ENCODE assay signal across 13 cellular contexts in the genomic region with DNA sequence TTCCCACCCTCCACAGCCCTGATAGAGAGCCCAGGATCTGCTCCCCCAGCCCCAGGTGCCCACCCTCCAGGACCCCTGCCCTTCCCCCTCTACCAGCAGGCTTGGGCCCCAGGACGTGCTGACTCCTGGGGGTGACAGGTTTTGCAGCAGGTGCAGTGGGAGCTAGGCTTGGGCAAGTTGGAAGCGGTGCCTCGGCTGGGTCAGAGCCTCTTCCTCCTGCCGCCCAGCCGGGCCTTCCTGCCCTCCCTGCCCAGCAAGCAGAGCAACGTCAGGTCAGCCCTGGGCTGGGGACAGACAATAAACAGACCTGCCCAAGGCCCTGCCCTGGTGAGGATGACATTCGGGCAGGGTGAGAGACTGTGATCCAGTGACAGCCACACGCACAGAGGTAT. TPM values are rescaled to one million over a fixed set of nuclear protein-coding genes. Genes with fewer than 3 reads are reported as not detected.
DNase-seq lines count a peak whose midpoint lies in the region; ATAC-seq and TF ChIP-seq lines count a peak whose summit lies in the region.
"Had no signal": no experiment of that assay in that cellular context is flagged by ENCODE, and none has a peak within 500 bp of the region (broad histone marks: within the 10 kb centered on the region; RNA-seq: fewer than 3 reads in every experiment).

No MANE protein-coding gene starts in this region.

- H3K27ac ChIP-seq in A673 (ENCODE audit: low read depth, low read length, poor library complexity, severe bottlenecking) (no peak overlapping the region), HCT116 (ENCODE audit: low read depth, low read length) (no peak overlapping the region), endodermal cell (ENCODE audit: low read depth, low read length) (no peak overlapping the region)
- no peak overlapping the region for H3K27ac ChIP-seq in CD8-positive, alpha-beta memory T cell (ENCODE audit: low read depth, low read length)
- H3K27ac ChIP-seq: gastroesophageal sphincter had no signal

- CTCF ChIA-PET in A673 (lab: Charles Lee) = no interaction called here
- CTCF ChIA-PET in HCT116 (lab: Charles Lee) = no interaction called here
- CTCF ChIA-PET in CD8-positive, alpha-beta memory T cell (lab: Charles Lee) = interaction anchor here (1.3 to 2.6 kb wide), 3 partner anchors 16 to 168 kb away, joined by 3 to 14 read pairs (median 3); no protein-coding TSS in a partner anchor

- H3K27ac Mint-ChIP-seq in endodermal cell (no peak overlapping the region), nephron (no peak overlapping the region)
- H3K27ac Mint-ChIP-seq in CD8-positive, alpha-beta memory T cell = no peak overlapping the region
- H3K27ac Mint-ChIP-seq: memory B cell had no signal

- WGBS in endodermal cell (ENCODE audit: insufficient coverage in 1 of 2, insufficient read length in 1 of 2), 2 experiments = 75 to 82% methylated on average over 6 to 8 of the region's 8 CpGs

- H3K36me3 ChIP-seq in A673 (ENCODE audit: insufficient read depth, low read length, poor library complexity, severe bottlenecking) (no peaks in the 10 kb centered on the region), HCT116 (ENCODE audit: control insufficient read depth in 1 of 2, insufficient read depth in 2 of 2, low read length in 2 of 2) (no peaks in the 10 kb centered on the region), endodermal cell (ENCODE audit: control insufficient read depth, insufficient read depth, low read length) (peaks cover 5% of the 10 kb centered on the region), HAP-1 (replicated peaks) (no peaks in the 10 kb centered on the region)
- no peaks in the 10 kb centered on the region for H3K36me3 ChIP-seq in CD8-positive, alpha-beta memory T cell (ENCODE audit: insufficient read depth, low read length)
- H3K36me3 ChIP-seq: gastroesophageal sphincter had no signal

- H3K27me3 Mint-ChIP-seq in endodermal cell (ENCODE audit: insufficient read depth) (no peaks in the 10 kb centered on the region), nephron (ENCODE audit: low read depth) (peaks cover 8% of the 10 kb centered on the region)
- H3K27me3 Mint-ChIP-seq in CD8-positive, alpha-beta memory T cell = peaks cover 8 to 26% of the 10 kb centered on the region in 2 donors

- no peaks in the 10 kb centered on the region for H3K4me1 ChIP-seq in A673 (ENCODE audit: insufficient read depth, low read length, poor library complexity, severe bottlenecking)
- H3K4me1 ChIP-seq in HCT116 (ENCODE audit: control insufficient read depth in 1 of 2, insufficient read depth in 2 of 2, low read length in 2 of 2) = peaks cover 0 to 6% of the 10 kb centered on the region in 2 experiments; a peak in 1 of 4 replicates
- no peaks in the 10 kb centered on the region for H3K4me1 ChIP-seq in endodermal cell (ENCODE audit: control insufficient read depth, insufficient read depth, low read length)
- H3K4me1 ChIP-seq in HAP-1 = no peaks in the 10 kb centered on the region
- no peaks in the 10 kb centered on the region for H3K4me1 ChIP-seq in CD8-positive, alpha-beta memory T cell (ENCODE audit: insufficient read depth, low read length)

- H3K4me3 Mint-ChIP-seq in endodermal cell = no peak overlapping the region
- H3K4me3 Mint-ChIP-seq in nephron = no peak overlapping the region
- H3K4me3 Mint-ChIP-seq in CD8-positive, alpha-beta memory T cell = no peak overlapping the region
- H3K4me3 Mint-ChIP-seq: memory B cell had no signal

- DNase-seq in A673 (ENCODE audit: low spot score) (no peak), HCT116 (ENCODE audit: low read depth, low spot score) (no peak), endodermal cell (no peak), HAP-1 (ENCODE audit: low spot score in 2 of 2) (no peak), NCI-H526 (lab: John Stamatoyannopoulos, UW) (no peak), RKO (ENCODE audit: low spot score) (no peak)
- no peak for DNase-seq in CD8-positive, alpha-beta memory T cell
- DNase-seq: DMS153, NCI-H187, NCI-H446 treated with DMSO at 0.1 percent for 48 hours had no signal

- H3K9me2 ChIP-seq in HCT116 (ENCODE audit: insufficient read depth) = no peaks in the 10 kb centered on the region

- H3K9ac ChIP-seq in HCT116 (ENCODE audit: low read length) = no peak overlapping the region
- no peak overlapping the region for H3K9ac ChIP-seq in endodermal cell (ENCODE audit: extremely low read depth, low read length, poor library complexity, severe bottlenecking)

- no peak overlapping the region for H3K4me3 ChIP-seq in A673 (ENCODE audit: low read depth, low read length, poor library complexity, severe bottlenecking)
- H3K4me3 ChIP-seq in HCT116 (replicated peaks in 1 of 2; ENCODE audit: low read depth in 1 of 2, low read length in 2 of 2) = no peak overlapping the region
- no peak overlapping the region for H3K4me3 ChIP-seq in endodermal cell (ENCODE audit: low read length)
- H3K4me3 ChIP-seq in HAP-1 = no peak overlapping the region
- no peak overlapping the region for H3K4me3 ChIP-seq in CD8-positive, alpha-beta memory T cell (ENCODE audit: low read length)
- H3K4me3 ChIP-seq: gastroesophageal sphincter had no signal

- no peak overlapping the region for H2AFZ ChIP-seq in HCT116 (ENCODE audit: low read depth, low read length, poor library complexity, severe bottlenecking)

- no peaks in the 10 kb centered on the region for H4K20me1 ChIP-seq in HCT116 (ENCODE audit: insufficient read depth)

- H3K9me3 ChIP-seq in A673 (ENCODE audit: low read depth, low read length, poor library complexity, severe bottlenecking) (no peaks in the 10 kb centered on the region), HCT116 (ENCODE audit: control insufficient read depth in 1 of 2, insufficient read depth in 1 of 2, low read depth in 1 of 2, low read length in 2 of 2) (no peaks in the 10 kb centered on the region), endodermal cell (ENCODE audit: control insufficient read depth, low read length) (no peaks in the 10 kb centered on the region), HAP-1 (no peaks in the 10 kb centered on the region)
- no peaks in the 10 kb centered on the region for H3K9me3 ChIP-seq in CD8-positive, alpha-beta memory T cell (ENCODE audit: low read length)
- H3K9me3 ChIP-seq: gastroesophageal sphincter had no signal

- intact Hi-C loops in A673 (cut with micrococcal nuclease; ENCODE audit: unreplicated experiment) = loop anchor here (5.0 kb wide), 1 partner anchor 65 kb away; no protein-coding TSS in a partner anchor
- intact Hi-C loops in HCT116 (cut with micrococcal nuclease) = loop anchor here (1.0 to 5.0 kb wide), 3 partner anchors 65 to 225 kb away; no protein-coding TSS in a partner anchor

- H3K27me3 ChIP-seq in A673 (replicated peaks; ENCODE audit: insufficient read depth, low read depth, low read length, poor library complexity) (no peaks in the 10 kb centered on the region), HCT116 (ENCODE audit: insufficient read depth, low read length) (no peaks in the 10 kb centered on the region), endodermal cell (ENCODE audit: control insufficient read depth, insufficient read depth, low read length, poor library complexity, severe bottlenecking) (no peaks in the 10 kb centered on the region), HAP-1 (ENCODE audit: low read depth) (no peaks in the 10 kb centered on the region)
- no peaks in the 10 kb centered on the region for H3K27me3 ChIP-seq in CD8-positive, alpha-beta memory T cell (ENCODE audit: insufficient read depth, low read length, poor library complexity, severe bottlenecking)

- H3K36me3 Mint-ChIP-seq in endodermal cell (ENCODE audit: low read depth) = peaks cover 9% of the 10 kb centered on the region
- peaks cover 9% of the 10 kb centered on the region for H3K36me3 Mint-ChIP-seq in nephron (ENCODE audit: low read depth)
- no peaks in the 10 kb centered on the region for H3K36me3 Mint-ChIP-seq in CD8-positive, alpha-beta memory T cell

- no peak for TF ChIP-seq POLR2A in HCT116 (IDR thresholded peaks at IDR 0.05; ENCODE audit: borderline replicate concordance, extremely low read depth, insufficient read depth, insufficient read length)

- H3K4me1 Mint-ChIP-seq in endodermal cell (peaks cover 2% of the 10 kb centered on the region), nephron (no peaks in the 10 kb centered on the region)
- H3K4me1 Mint-ChIP-seq in CD8-positive, alpha-beta memory T cell = no peaks in the 10 kb centered on the region
- H3K4me1 Mint-ChIP-seq: memory B cell had no signal

- peaks cover 10% of the 10 kb centered on the region for H3K9me3 Mint-ChIP-seq in endodermal cell
- H3K9me3 Mint-ChIP-seq in nephron = no peaks in the 10 kb centered on the region
- H3K9me3 Mint-ChIP-seq in CD8-positive, alpha-beta memory T cell = no peaks in the 10 kb centered on the region

- H3K79me2 ChIP-seq in HCT116 (ENCODE audit: insufficient read depth, low read length) = no peaks in the 10 kb centered on the region

- RAD21 ChIA-PET in HCT116 (lab: Charles Lee; ENCODE audit: low non-redundant PET in 1 of 2, low total read pairs in 2 of 2, uncharacterized antibody in 2 of 2, unreplicated experiment in 2 of 2) = no interaction called here

- TF ChIP-seq RAD21 in HCT116 (IDR thresholded peaks at IDR 0.05; ENCODE audit: low read depth) = no peak

- POLR2A ChIA-PET in A673 (lab: Charles Lee; ENCODE audit: low non-redundant PET) (no interaction called here), HCT116 (lab: Charles Lee) (no interaction called here)
- POLR2A ChIA-PET in CD8-positive, alpha-beta memory T cell (lab: Charles Lee) = no interaction called here

- 0 out of 2 replicates have a peak, but pooled peaks have one; percentile 22 for TF ChIP-seq CTCF in A673 (conservative IDR thresholded peaks at IDR 0.05; ENCODE audit: low read depth, low read length)
- no peak for TF ChIP-seq CTCF in HCT116 (IDR thresholded peaks at IDR 0.05 in 2 of 3, conservative IDR thresholded peaks at IDR 0.05 in 1 of 3; ENCODE audit: borderline replicate concordance in 1 of 3, insufficient read depth in 1 of 3, low read depth in 2 of 3, low read length in 2 of 3)
- peak; percentile 36 for TF ChIP-seq CTCF in endodermal cell (conservative IDR thresholded peaks at IDR 0.05)
- TF ChIP-seq CTCF in nephron (IDR thresholded peaks at IDR 0.05; ENCODE audit: unreplicated experiment in 3 of 3) = peak in 2 of 3 experiments; percentile 6 to 21

- ATAC-seq in HCT116 = peak; percentile 35; the same call in 1 of the 2 replicates

- in situ Hi-C loops in HAP-1 (cut with MboI; ENCODE audit: low sequenced_read_pairs) = no loop called here

- BruUV-seq in A673 (replicated peaks; lab: Mats Ljungman, UMichigan) (no TSS peak), HCT116 (replicated peaks; lab: Mats Ljungman, UMichigan) (no TSS peak)

- no peak overlapping the region for H3K4me2 ChIP-seq in HCT116 (ENCODE audit: low read length)

RNA-seq across cellular contexts. Expression of a gene that starts 9.2 kb away (rescaled TPM):
- total RNA-seq in A673 (2021) = not detected in 2 replicates
- 0.12 TPM for total RNA-seq in HCT116 (2021; ENCODE audit: unreplicated experiment)
- 0.04 TPM in 1 of 2 replicates, not detected in the other for polyA plus RNA-seq in HCT116 (2012)
- total RNA-seq in endodermal cell = under 1 TPM; 0.40 to 0.53 TPM
- polyA plus RNA-seq in endodermal cell (2013, experiment 1 of 2) = 0.71 TPM
- polyA plus RNA-seq in endodermal cell (2013, experiment 2 of 2) = 1.2 TPM
- total RNA-seq in CD8-positive, alpha-beta memory T cell = not detected
- not detected for polyA plus RNA-seq in CD8-positive, alpha-beta memory T cell

RNA-seq across cellular contexts. Expression of a gene that starts 16.5 kb away (rescaled TPM):
- total RNA-seq in A673 (2021) = not detected in 2 replicates
- total RNA-seq in HCT116 (2021; ENCODE audit: unreplicated experiment) = not detected
- polyA plus RNA-seq in HCT116 (2012) = not detected in 2 replicates
- not detected for total RNA-seq in endodermal cell
- polyA plus RNA-seq in endodermal cell (2013, experiment 1 of 2) = not detected
- not detected for polyA plus RNA-seq in endodermal cell (2013, experiment 2 of 2)
- total RNA-seq in CD8-positive, alpha-beta memory T cell = not detected
- polyA plus RNA-seq in CD8-positive, alpha-beta memory T cell = not detected
- total RNA-seq: gastroesophageal sphincter had no signal

RNA-seq across cellular contexts. Expression of a gene that starts 57.3 kb away (rescaled TPM):
- total RNA-seq in A673 (2021) = not detected in 2 replicates
- not detected for total RNA-seq in HCT116 (2021; ENCODE audit: unreplicated experiment)
- not detected in 2 replicates for polyA plus RNA-seq in HCT116 (2012)
- total RNA-seq in endodermal cell = not detected
- polyA plus RNA-seq in endodermal cell (2013, experiment 1 of 2) = not detected
- not detected for polyA plus RNA-seq in endodermal cell (2013, experiment 2 of 2)
- total RNA-seq in CD8-positive, alpha-beta memory T cell = not detected
- polyA plus RNA-seq in CD8-positive, alpha-beta memory T cell = not detected
- total RNA-seq: gastroesophageal sphincter had no signal

Comparison
In these comparisons a context has a peak if more than half of its experiments do, and no peak if none do; other contexts are left out.
1. CTCF ChIP-seq: peak in A673 (single experiment), endodermal cell (single experiment) and nephron (2 of 3); none in HCT116 (0 of 3).